Comparison of ENCODE assay signal across 10 cellular contexts in the genomic region with DNA sequence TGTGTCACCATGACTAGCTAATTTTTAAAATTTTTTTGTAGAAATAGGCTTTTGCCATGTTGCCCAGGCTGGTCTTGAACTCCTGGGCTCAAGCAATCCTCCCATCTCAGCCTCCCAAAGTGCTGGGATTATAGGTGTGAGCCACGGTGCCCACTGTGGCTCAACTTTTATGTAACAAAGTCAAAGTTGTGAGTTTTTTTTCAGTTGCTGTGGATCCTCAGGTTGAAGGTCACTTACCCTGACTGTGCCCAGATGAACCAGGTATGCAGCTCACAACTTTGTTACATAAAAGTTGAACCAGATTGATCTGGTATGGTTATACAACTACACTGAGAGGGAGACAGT. TPM values are rescaled to one million over a fixed set of nuclear protein-coding genes. Genes with fewer than 3 reads are reported as not detected.
"Had no signal": no experiment of that assay in that cellular context is flagged by ENCODE, and none has a peak within 500 bp of the region (broad histone marks: within the 10 kb centered on the region; RNA-seq: fewer than 3 reads in every experiment).

No MANE protein-coding gene starts in this region.

RNA-seq across cellular contexts. Expression of a gene that starts 40.8 kb away (rescaled TPM):
- total RNA-seq: activated CD4-positive, alpha-beta T cell treated with anti-CD3 and anti-CD28 coated beads, Interleukin-2, amount 10 ng/mL, durations not matched to agents 24 days and 14 days; activated CD8-positive, alpha-beta T cell treated with anti-CD3 and anti-CD28 coated beads for 36 hours had no signal

RNA-seq across cellular contexts. Expression of a gene that starts 46.4 kb away (rescaled TPM):
- total RNA-seq: activated CD8-positive, alpha-beta T cell treated with anti-CD3 and anti-CD28 coated beads for 36 hours; myocyte; neural crest cell had no signal
- polyA plus RNA-seq: mammary epithelial cell had no signal

RNA-seq across cellular contexts. Expression of a gene that starts 59.7 kb away (rescaled TPM):
- total RNA-seq: activated CD8-positive, alpha-beta T cell treated with anti-CD3 and anti-CD28 coated beads for 36 hours; breast epithelium; fibroblast of villous mesenchyme; myocyte; neural crest cell; omental fat pad; uterus had no signal
- polyA plus RNA-seq: aorta had no signal
